In genomic region chr3:169575381-169575780, GRCh38 we compare ENCODE assay signal across 1 cellular context.
A peak's percentile ranks its signal among the peaks of the same experiment; 100 is the strongest.
TF ChIP-seq lines count a peak whose summit lies in the region.

No MANE protein-coding gene starts in this region.

TF ChIP-seq in HEK293, 187 proteins besides CTCF, POLR2A, EP300 and RAD21 (continued from another document and continues in another):
- TF ChIP-seq ZNF449 (tag by site-specific recombination; IDR thresholded peaks at IDR 0.05) (no peak), HOXA7 (CRISPR knock-in tag; IDR thresholded peaks at IDR 0.05; ENCODE audit: borderline replicate concordance) (no peak), GFI1B (tag by site-specific recombination; IDR thresholded peaks at IDR 0.05) (peak; percentile 95), ZNF24 (tag by site-specific recombination; IDR thresholded peaks at IDR 0.05) (peak; percentile 38; the same call in 1 of the 2 replicates), ZNF660 (tag by site-specific recombination; IDR thresholded peaks at IDR 0.05) (no peak), ZNF621 (tag by site-specific recombination; IDR thresholded peaks at IDR 0.05) (no peak), BCL11A (tag by site-specific recombination; IDR thresholded peaks at IDR 0.05; ENCODE audit: low read depth) (no peak), ZNF362 (tag by site-specific recombination; IDR thresholded peaks at IDR 0.05) (no peak), TRIM28 (IDR thresholded peaks at IDR 0.05; ENCODE audit: borderline replicate concordance, low read length) (no peak), BCL11B (tag by site-specific recombination; IDR thresholded peaks at IDR 0.05; ENCODE audit: low read depth) (no peak), ZNF132 (tag by site-specific recombination; IDR thresholded peaks at IDR 0.05; ENCODE audit: borderline replicate concordance) (no peak), ZNF121 (tag by site-specific recombination; IDR thresholded peaks at IDR 0.05) (no peak), ZNF202 (tag by site-specific recombination; IDR thresholded peaks at IDR 0.05; ENCODE audit: borderline replicate concordance) (no peak), ZNF114 (tag by site-specific recombination; IDR thresholded peaks at IDR 0.05) (no peak), ZNF701 (tag by site-specific recombination; IDR thresholded peaks at IDR 0.05) (no peak), ZNF239 (tag by site-specific recombination; IDR thresholded peaks at IDR 0.05) (no peak), ZBTB11 (tag by site-specific recombination; conservative IDR thresholded peaks at IDR 0.05; ENCODE audit: low read depth) (no peak), ZNF747 (tag by site-specific recombination; IDR thresholded peaks at IDR 0.05) (no peak), RBAK (tag by site-specific recombination; IDR thresholded peaks at IDR 0.05) (no peak), ZNF768 (tag by site-specific recombination; IDR thresholded peaks at IDR 0.05) (no peak), PRDM6 (tag by site-specific recombination; IDR thresholded peaks at IDR 0.05) (no peak), ZNF341 (tag by site-specific recombination; IDR thresholded peaks at IDR 0.05; ENCODE audit: low read depth) (peak; percentile 50), ZNF777 (tag by site-specific recombination; IDR thresholded peaks at IDR 0.05; ENCODE audit: borderline replicate concordance) (no peak), ZNF423 (tag by site-specific recombination; IDR thresholded peaks at IDR 0.05) (no peak), OVOL3 (tag by site-specific recombination; IDR thresholded peaks at IDR 0.05) (no peak), SP3 (tag by site-specific recombination; IDR thresholded peaks at IDR 0.05) (no peak), ZNF266 (tag by site-specific recombination; IDR thresholded peaks at IDR 0.05; ENCODE audit: low read depth) (no peak), ZNF324 (tag by site-specific recombination; IDR thresholded peaks at IDR 0.05) (no peak), WT1 (tag by site-specific recombination; IDR thresholded peaks at IDR 0.05) (0 out of 2 replicates have a peak, but pooled peaks have one; percentile 44), ZXDB (tag by site-specific recombination; IDR thresholded peaks at IDR 0.05) (no peak), KLF8 (tag by site-specific recombination; IDR thresholded peaks at IDR 0.05) (no peak), ZNF48 (tag by site-specific recombination; IDR thresholded peaks at IDR 0.05) (no peak), ZNF416 (tag by site-specific recombination; IDR thresholded peaks at IDR 0.05) (no peak), ZNF175 (tag by site-specific recombination; IDR thresholded peaks at IDR 0.05) (no peak), ZNF16 (tag by site-specific recombination; IDR thresholded peaks at IDR 0.05; ENCODE audit: low read depth) (no peak), ZNF133 (tag by site-specific recombination; IDR thresholded peaks at IDR 0.05) (no peak), ZNF155 (tag by site-specific recombination; IDR thresholded peaks at IDR 0.05) (no peak), ZFHX2 (tag by site-specific recombination; conservative IDR thresholded peaks at IDR 0.05) (peak; percentile 23; the same call in 1 of the 2 replicates), GLI2 (tag by site-specific recombination; IDR thresholded peaks at IDR 0.05; ENCODE audit: borderline replicate concordance, low read depth) (no peak), ZNF549 (tag by site-specific recombination; IDR thresholded peaks at IDR 0.05) (no peak), AEBP2 (tag by site-specific recombination; IDR thresholded peaks at IDR 0.05; ENCODE audit: borderline replicate concordance) (no peak), GLIS1 (tag by site-specific recombination; IDR thresholded peaks at IDR 0.05) (peak; percentile 64), ZNF692 (tag by site-specific recombination; IDR thresholded peaks at IDR 0.05) (0 out of 2 replicates have a peak, but pooled peaks have one; percentile 34), MYNN (tag by site-specific recombination; IDR thresholded peaks at IDR 0.05; ENCODE audit: borderline replicate concordance) (peak; percentile 76), HOXC10 (CRISPR knock-in tag; IDR thresholded peaks at IDR 0.05) (no peak), HOXD13 (CRISPR knock-in tag; IDR thresholded peaks at IDR 0.05; ENCODE audit: borderline replicate concordance) (no peak), TCF7L2 (IDR thresholded peaks at IDR 0.05; ENCODE audit: borderline replicate concordance, low read depth, low read length) (no peak), ZNF623 (tag by site-specific recombination; IDR thresholded peaks at IDR 0.05) (no peak), ZFP69B (tag by site-specific recombination; IDR thresholded peaks at IDR 0.05) (no peak), ZNF18 (tag by site-specific recombination; IDR thresholded peaks at IDR 0.05) (no peak), ZNF23 (tag by site-specific recombination; IDR thresholded peaks at IDR 0.05; ENCODE audit: borderline replicate concordance) (no peak), ZNF558 (tag by site-specific recombination; IDR thresholded peaks at IDR 0.05) (no peak), ZNF548 (tag by site-specific recombination; IDR thresholded peaks at IDR 0.05) (no peak), ZNF394 (tag by site-specific recombination; IDR thresholded peaks at IDR 0.05; ENCODE audit: borderline replicate concordance) (no peak), ZNF596 (tag by site-specific recombination; IDR thresholded peaks at IDR 0.05) (no peak), HIC1 (tag by site-specific recombination; IDR thresholded peaks at IDR 0.05) (peak; percentile 51; the same call in 1 of the 2 replicates), ZSCAN18 (tag by site-specific recombination; IDR thresholded peaks at IDR 0.05) (no peak), ZNF473 (tag by site-specific recombination; IDR thresholded peaks at IDR 0.05) (no peak), ZNF776 (tag by site-specific recombination; IDR thresholded peaks at IDR 0.05; ENCODE audit: borderline replicate concordance) (no peak)
